In genomic region chr19:17049711-17050280, GRCh38 we compare ENCODE assay signal across 14 cellular contexts. TPM values are rescaled to one million over a fixed set of nuclear protein-coding genes. Genes with fewer than 3 reads are reported as not detected.
DNase-seq lines count a peak whose midpoint lies in the region; ATAC-seq, FAIRE-seq and TF ChIP-seq lines count a peak whose summit lies in the region.
"Had no signal": no experiment of that assay in that cellular context is flagged by ENCODE, and none has a peak within 500 bp of the region (broad histone marks: within the 10 kb centered on the region; RNA-seq: fewer than 3 reads in every experiment).

No MANE protein-coding gene starts in this region.

- H2AFZ ChIP-seq in endothelial cell of umbilical vein (ENCODE audit: low read depth, low read length): no peak overlapping the region

- intact Hi-C loops in endothelial cell of umbilical vein (cut with micrococcal nuclease): no loop called here

- no peak overlapping the region for H3K4me2 ChIP-seq in endothelial cell of umbilical vein (ENCODE audit: insufficient read depth, low read length)

- FAIRE-seq in endothelial cell of umbilical vein (lab: Jason Lieb, UNC): no peak
- FAIRE-seq: urothelium cell line had no signal

- DNase-seq in AG09309 (ENCODE audit: low read depth) (peak; percentile 13), M059J (ENCODE audit: low read depth) (peak; percentile 40), endothelial cell of umbilical vein (ENCODE audit: low read depth, low spot score) (peak; percentile 21), COR-L47 (lab: John Stamatoyannopoulos, UW) (no peak)
- no peak for DNase-seq in activated naive CD4-positive, alpha-beta T cell treated with anti-CD3 and anti-CD28 coated beads, Interleukin-2, amount 50 U/mL, for 72 hours (ENCODE audit: low spot score in 2 of 2)
- DNase-seq in effector CD4-positive, alpha-beta T cell: no peak
- DNase-seq: activated T-cell treated with anti-CD3 and anti-CD28 coated beads, Interleukin-2, amount 50 U/mL, for 72 hours; AML-193; GOT3 had no signal

- no peaks in the 10 kb centered on the region for H3K4me1 ChIP-seq in endothelial cell of umbilical vein (ENCODE audit: control insufficient read depth, extremely low read depth, insufficient read depth, low read length)
- H3K4me1 ChIP-seq in mucosa of stomach (ENCODE audit: control insufficient read depth, insufficient read depth, low read length): peaks cover 12% of the 10 kb centered on the region

- H3K27ac ChIP-seq in endothelial cell of umbilical vein (ENCODE audit: insufficient read depth, low read depth, low read length): no peak overlapping the region

- TF ChIP-seq POLR2A in endothelial cell of umbilical vein (IDR thresholded peaks at IDR 0.05; ENCODE audit: low read depth, low read length): no peak

- TF ChIP-seq CTCF in AG09309 (IDR thresholded peaks at IDR 0.05; ENCODE audit: control insufficient read depth, insufficient read depth, low read depth, low read length, missing control alignments) (no peak), endothelial cell of umbilical vein (IDR thresholded peaks at IDR 0.05; ENCODE audit: extremely low read depth in 1 of 2, insufficient read depth in 1 of 2, low read depth in 1 of 2, low read length in 2 of 2) (no peak)

- POLR2A ChIA-PET in endothelial cell of umbilical vein (lab: Charles Lee): no interaction called here

- no peaks in the 10 kb centered on the region for H4K20me1 ChIP-seq in endothelial cell of umbilical vein (replicated peaks; ENCODE audit: control insufficient read depth, extremely low read depth, insufficient read depth, low read length)

- H3K9ac ChIP-seq in endothelial cell of umbilical vein (replicated peaks; ENCODE audit: extremely low read depth, insufficient read depth, low read length) (no peak overlapping the region), mucosa of stomach (ENCODE audit: low read length) (peak overlapping the region; percentile 37)

- ATAC-seq in activated naive CD4-positive, alpha-beta T cell treated with anti-CD3 and anti-CD28 coated beads, Interleukin-2, amount 50 U/mL, for 72 hours: no peak
- ATAC-seq in GM18873 (IDR thresholded peaks at IDR 0.05; ENCODE audit: low FRiP score, unreplicated experiment): no peak
- ATAC-seq: activated T-cell treated with anti-CD3 and anti-CD28 coated beads, Interleukin-2, amount 50 U/mL, for 72 hours had no signal

- H3K9me3 ChIP-seq in endothelial cell of umbilical vein (replicated peaks; ENCODE audit: control insufficient read depth, insufficient read depth, low read length): no peaks in the 10 kb centered on the region
- no peaks in the 10 kb centered on the region for H3K9me3 ChIP-seq in mucosa of stomach (ENCODE audit: control insufficient read depth, low read length)

- H3K36me3 ChIP-seq in endothelial cell of umbilical vein (ENCODE audit: control insufficient read depth in 2 of 2, extremely low read depth in 1 of 2, insufficient read depth in 2 of 2, low read length in 2 of 2) (peaks cover 3 to 4% of the 10 kb centered on the region in 2 experiments), mucosa of stomach (ENCODE audit: control insufficient read depth, insufficient read depth, low read length) (peaks cover 3% of the 10 kb centered on the region)

- H3K9me3 Mint-ChIP-seq in activated naive CD4-positive, alpha-beta T cell treated with anti-CD3 and anti-CD28 coated beads, Interleukin-2, amount 50 U/mL, for 72 hours: no peaks in the 10 kb centered on the region
- H3K9me3 Mint-ChIP-seq: activated T-cell treated with anti-CD3 and anti-CD28 coated beads, Interleukin-2, amount 50 U/mL, for 72 hours; brain; mesothelial cell of epicardium had no signal

- no peaks in the 10 kb centered on the region for H3K79me2 ChIP-seq in endothelial cell of umbilical vein (ENCODE audit: control insufficient read depth, insufficient read depth, low read length)

- CTCF ChIA-PET in endothelial cell of umbilical vein (lab: Charles Lee): interaction anchor here (1.0 to 5.4 kb wide), 4 partner anchors 8 to 335 kb away, joined by 5 to 118 read pairs (median 8); no protein-coding TSS in a partner anchor

- no TSS peak for BruUV-seq in endothelial cell of umbilical vein (replicated peaks; lab: Mats Ljungman, UMichigan)

- H3K4me3 ChIP-seq in AG09309 (ENCODE audit: control insufficient read depth, low read depth, low read length): no peak overlapping the region
- H3K4me3 ChIP-seq in endothelial cell of umbilical vein (replicated peaks in 1 of 3; ENCODE audit: insufficient read depth in 1 of 3, low read depth in 1 of 3, low read length in 3 of 3): no peak overlapping the region
- no peak overlapping the region for H3K4me3 ChIP-seq in mucosa of stomach (ENCODE audit: low read length)

- no peak overlapping the region for H3K27ac Mint-ChIP-seq in activated naive CD4-positive, alpha-beta T cell treated with anti-CD3 and anti-CD28 coated beads, Interleukin-2, amount 50 U/mL, for 72 hours
- H3K27ac Mint-ChIP-seq: activated T-cell treated with anti-CD3 and anti-CD28 coated beads, Interleukin-2, amount 50 U/mL, for 72 hours; mesothelial cell of epicardium had no signal

- H3K9me1 ChIP-seq in endothelial cell of umbilical vein (replicated peaks; ENCODE audit: control insufficient read depth, extremely low read depth, insufficient read depth, low read length): no peaks in the 10 kb centered on the region

- H3K36me3 Mint-ChIP-seq in activated naive CD4-positive, alpha-beta T cell treated with anti-CD3 and anti-CD28 coated beads, Interleukin-2, amount 50 U/mL, for 72 hours: peaks cover 8 to 16% of the 10 kb centered on the region in 2 donors

- dilution Hi-C loops in endothelial cell of umbilical vein (cut with MboI; ENCODE audit: extremely low pct_ligation_motif_present, low sequenced_read_pairs): no loop called here

- H3K27me3 ChIP-seq in endothelial cell of umbilical vein (ENCODE audit: control insufficient read depth in 2 of 2, insufficient read depth in 2 of 2, low read length in 2 of 2) (no peaks in the 10 kb centered on the region), mucosa of stomach (ENCODE audit: control insufficient read depth, insufficient read depth, low read length) (no peaks in the 10 kb centered on the region)

TF ChIP-seq in endothelial cell of umbilical vein, 7 proteins besides CTCF, POLR2A, EP300 and RAD21:
- no peak for TF ChIP-seq EZH2 (IDR thresholded peaks at IDR 0.05; ENCODE audit: borderline replicate concordance, low read depth, low read length, severe bottlenecking)
- TF ChIP-seq FOS (IDR thresholded peaks at IDR 0.05; ENCODE audit: borderline replicate concordance, insufficient read depth, low read length): peak; percentile 36

RNA-seq across cellular contexts. Expression of gene CPAMD8, which starts 23.2 kb away (rescaled TPM):
- total RNA-seq in M059J (2014; rRNA removed; shearing (Covaris generic)): not detected in 2 replicates
- 2.2 and 2.9 TPM in 2 replicates for total RNA-seq in endothelial cell of umbilical vein
- polyA plus RNA-seq in endothelial cell of umbilical vein: 3.9 and 5.3 TPM in 2 replicates
- polyA plus RNA-seq in endothelial cell of umbilical vein (2011; cell fraction: cytosol; rRNA removed): 1.8 and 2.4 TPM in 2 replicates
- polyA plus RNA-seq in endothelial cell of umbilical vein (2011; cell fraction: nucleus; rRNA removed): 5.1 and 5.5 TPM in 2 replicates
- polyA plus RNA-seq in endothelial cell of umbilical vein (2012): 0.95 and 1.8 TPM in 2 replicates
- polyA minus RNA-seq in endothelial cell of umbilical vein: 2.0 and 3.2 TPM in 2 replicates
- polyA minus RNA-seq in endothelial cell of umbilical vein (2011; cell fraction: cytosol; rRNA and poly(A)+ RNA removed): not detected
- 2.8 and 3.6 TPM in 2 replicates for polyA minus RNA-seq in endothelial cell of umbilical vein (2011; cell fraction: nucleus; rRNA and poly(A)+ RNA removed)
- total RNA-seq in activated naive CD4-positive, alpha-beta T cell treated with anti-CD3 and anti-CD28 coated beads, Interleukin-2, amount 50 U/mL, for 72 hours: under 1 TPM; 0.19 to 0.75 TPM

RNA-seq across cellular contexts. Expression of gene HAUS8, which starts 25.5 kb away (rescaled TPM):
- 20.9 and 23.7 TPM in 2 replicates for total RNA-seq in M059J (2014; rRNA removed; shearing (Covaris generic))
- total RNA-seq in endothelial cell of umbilical vein: 23.4 and 30.3 TPM in 2 replicates
- polyA plus RNA-seq in endothelial cell of umbilical vein: 9.0 and 9.6 TPM in 2 replicates
- 16.1 and 17.5 TPM in 2 replicates for polyA plus RNA-seq in endothelial cell of umbilical vein (2011; cell fraction: cytosol; rRNA removed)
- polyA plus RNA-seq in endothelial cell of umbilical vein (2011; cell fraction: nucleus; rRNA removed): 17.8 and 25.4 TPM in 2 replicates
- polyA plus RNA-seq in endothelial cell of umbilical vein (2012): 12.6 and 15.8 TPM in 2 replicates
- 7.9 and 8.0 TPM in 2 replicates for polyA minus RNA-seq in endothelial cell of umbilical vein
- polyA minus RNA-seq in endothelial cell of umbilical vein (2011; cell fraction: cytosol; rRNA and poly(A)+ RNA removed): 13.7 TPM
- polyA minus RNA-seq in endothelial cell of umbilical vein (2011; cell fraction: nucleus; rRNA and poly(A)+ RNA removed): 7.5 and 8.4 TPM in 2 replicates
- total RNA-seq in activated naive CD4-positive, alpha-beta T cell treated with anti-CD3 and anti-CD28 coated beads, Interleukin-2, amount 50 U/mL, for 72 hours: 10 to 100 TPM; 31.6 to 57.1 TPM

RNA-seq across cellular contexts. Expression of gene MYO9B, which starts 25.8 kb away (rescaled TPM):
- 33.0 and 57.0 TPM in 2 replicates for total RNA-seq in M059J (2014; rRNA removed; shearing (Covaris generic))
- total RNA-seq in endothelial cell of umbilical vein: 119 and 124 TPM in 2 replicates
- polyA plus RNA-seq in endothelial cell of umbilical vein: 64.4 and 69.8 TPM in 2 replicates
- 43.2 and 47.5 TPM in 2 replicates for polyA plus RNA-seq in endothelial cell of umbilical vein (2011; cell fraction: cytosol; rRNA removed)
- polyA plus RNA-seq in endothelial cell of umbilical vein (2011; cell fraction: nucleus; rRNA removed): 227 and 234 TPM in 2 replicates
- polyA plus RNA-seq in endothelial cell of umbilical vein (2012): 76.5 and 94.6 TPM in 2 replicates
- 97.0 and 109 TPM in 2 replicates for polyA minus RNA-seq in endothelial cell of umbilical vein
- 42.7 TPM for polyA minus RNA-seq in endothelial cell of umbilical vein (2011; cell fraction: cytosol; rRNA and poly(A)+ RNA removed)
- 104 and 123 TPM in 2 replicates for polyA minus RNA-seq in endothelial cell of umbilical vein (2011; cell fraction: nucleus; rRNA and poly(A)+ RNA removed)
- 100 to 1,000 TPM; 112 to 142 TPM for total RNA-seq in activated naive CD4-positive, alpha-beta T cell treated with anti-CD3 and anti-CD28 coated beads, Interleukin-2, amount 50 U/mL, for 72 hours

Comparison
In these comparisons a context has a peak if more than half of its experiments do, and no peak if none do; other contexts are left out.
1. DNase-seq: peak in AG09309 (single experiment), M059J (single experiment) and endothelial cell of umbilical vein (single experiment); none in activated naive CD4-positive, alpha-beta T cell treated with anti-CD3 and anti-CD28 coated beads, Interleukin-2, amount 50 U/mL, for 72 hours (0 of 2), COR-L47 (single experiment) and effector CD4-positive, alpha-beta T cell (single experiment).